In the genomic region with DNA sequence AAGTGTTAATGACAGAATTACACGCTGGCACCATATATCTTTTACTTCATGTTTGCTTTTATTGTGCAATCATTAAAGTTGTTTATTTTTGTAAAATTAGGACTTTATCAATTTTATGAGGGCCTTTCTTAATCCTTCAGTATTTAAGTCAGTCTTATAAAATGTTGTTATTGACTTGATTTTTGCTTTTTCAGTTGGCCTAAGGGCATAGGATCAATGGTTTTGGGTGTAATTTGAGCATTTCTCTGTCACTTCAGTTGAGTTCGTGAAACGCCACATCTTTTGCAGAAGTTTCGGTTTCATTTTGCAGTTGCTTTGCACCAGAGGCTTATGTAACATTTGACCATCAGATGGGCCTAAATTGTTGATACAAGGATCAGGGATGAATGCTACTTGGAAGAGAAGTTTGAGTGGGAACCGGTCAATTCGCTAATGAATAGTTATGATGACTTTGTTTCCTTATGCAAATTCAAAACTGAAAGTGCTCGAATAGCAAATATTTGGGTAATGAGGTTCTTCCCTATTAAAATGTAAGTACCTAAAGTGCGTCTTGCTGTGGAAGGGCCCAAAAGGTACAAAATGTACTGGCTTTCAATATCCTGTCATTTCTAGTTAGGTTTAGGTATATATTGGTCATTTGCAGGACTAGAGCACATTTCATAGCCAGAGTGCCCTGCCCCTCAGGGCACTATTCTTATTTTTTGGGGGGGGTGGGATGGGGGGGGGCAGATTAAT, we compare ENCODE assay signal across 8 cellular contexts.
A peak's percentile ranks its signal among the peaks of the same experiment; 100 is the strongest.
DNase-seq lines count a peak whose midpoint lies in the region; TF ChIP-seq lines count a peak whose summit lies in the region.

No MANE protein-coding gene starts in this region.

- 56% methylated on average over 8 of the region's 8 CpGs for WGBS in urinary bladder
- WGBS in GM23248 (ENCODE audit: low coverage in 1 of 2, low lambda C conversion rate in 2 of 2, missing lambda C conversion rate in 2 of 2), 2 experiments, result 94 to 95% methylated on average over 8 of the region's 8 CpGs

- H3K4me3 ChIP-seq in BJ (ENCODE audit: low read depth, low read length) (peak overlapping the region; percentile 12; the same call in 1 of the 2 replicates), foreskin fibroblast (ENCODE audit: low read depth in 1 of 2, low read length in 2 of 2) (peak overlapping the region; percentile 18 to 40), urinary bladder (ENCODE audit: low read depth, low read length) (peak overlapping the region; percentile 25), GM23248 (no peak overlapping the region)

- POLR2A ChIA-PET in BJ (lab: Charles Lee), result no interaction called here

- H3K27me3 ChIP-seq in BJ (ENCODE audit: control insufficient read depth, insufficient read depth, low read length) (no peaks in the 10 kb centered on the region), GM23248 (replicated peaks; ENCODE audit: insufficient read depth) (no peaks in the 10 kb centered on the region)

- H3K4me1 ChIP-seq in urinary bladder (ENCODE audit: insufficient read depth) (no peaks in the 10 kb centered on the region), GM23248 (ENCODE audit: insufficient read depth) (peaks cover 36% of the 10 kb centered on the region)

- CTCF ChIA-PET in BJ (lab: Yijun Ruan, JAX), result interaction anchor here (0.6 kb wide), 1 partner anchor 307 kb away, joined by 3 read pairs; no protein-coding TSS in a partner anchor

- H3K9me2 ChIP-seq in GM23248 (ENCODE audit: insufficient read depth), result no peaks in the 10 kb centered on the region

- no peak overlapping the region for H2AFZ ChIP-seq in GM23248

- H3K79me2 ChIP-seq in GM23248 (ENCODE audit: insufficient read depth), result no peaks in the 10 kb centered on the region

- DNase-seq in BJ (ENCODE audit: low read depth) (no peak), GM20000 (ENCODE audit: low spot score) (peak; percentile 31), NOMO-1 treated with dmso at 0.1 percent for 144 hours (lab: John Stamatoyannopoulos, UW; ENCODE audit: unreplicated experiment) (peak; percentile 19), foreskin fibroblast (peak in 1 of 2 donors; percentile 57), GM23248 (no peak), hypothalamus (lab: John Stamatoyannopoulos, UW) (no peak), globus pallidus (ENCODE audit: low spot score) (no peak)

- H3K36me3 ChIP-seq in BJ (ENCODE audit: control insufficient read depth, insufficient read depth, low read length) (no peaks in the 10 kb centered on the region), urinary bladder (ENCODE audit: insufficient read depth) (no peaks in the 10 kb centered on the region), GM23248 (ENCODE audit: low read depth) (no peaks in the 10 kb centered on the region)

- peaks cover 21% of the 10 kb centered on the region for H3F3A ChIP-seq in GM23248 (ENCODE audit: insufficient read depth)

- no peaks in the 10 kb centered on the region for H4K20me1 ChIP-seq in GM23248 (ENCODE audit: insufficient read depth)

- H3K9ac ChIP-seq in GM23248, result no peak overlapping the region

- in situ Hi-C loops in GM23248 (cut with MboI), result no loop called here

- no peak overlapping the region for H3K4me2 ChIP-seq in GM23248 (ENCODE audit: unreplicated experiment)

- no peak overlapping the region for H3K27ac ChIP-seq in urinary bladder (ENCODE audit: low read depth)
- H3K27ac ChIP-seq in GM23248, result no peak overlapping the region

- H3K9me3 ChIP-seq in GM23248 (ENCODE audit: low read depth), result no peaks in the 10 kb centered on the region

- TF ChIP-seq CTCF in BJ (IDR thresholded peaks at IDR 0.05; ENCODE audit: insufficient read depth, low read depth, low read length) (no peak), GM20000 (IDR thresholded peaks at IDR 0.05; ENCODE audit: extremely low read depth, missing control alignments) (no peak), foreskin fibroblast (IDR thresholded peaks at IDR 0.05; ENCODE audit: low read depth, low read length) (no peak)

Comparison
In these comparisons a context has a peak if more than half of its experiments do, and no peak if none do; other contexts are left out.
1. DNase-seq: peak in GM20000 (single experiment) and NOMO-1 treated with dmso at 0.1 percent for 144 hours (single experiment); none in BJ (single experiment), GM23248 (single experiment), hypothalamus (0 of 51) and globus pallidus (single experiment).